ENCODE assay signal across 11 cellular contexts in genomic region chr17:49901460-49902331, GRCh38. TPM values are rescaled to one million over a fixed set of nuclear protein-coding genes. Genes with fewer than 3 reads are reported as not detected.
A peak's percentile ranks its signal among the peaks of the same experiment; 100 is the strongest.
DNase-seq lines count a peak whose midpoint lies in the region; ATAC-seq and TF ChIP-seq lines count a peak whose summit lies in the region.
"Had no signal": no experiment of that assay in that cellular context is flagged by ENCODE, and none has a peak within 500 bp of the region (broad histone marks: within the 10 kb centered on the region; RNA-seq: fewer than 3 reads in every experiment).

No MANE protein-coding gene starts in this region.

- H3K4me3 ChIP-seq in coronary artery (peak overlapping the region; percentile 43), testis (peak overlapping the region in 1 of 2 donors; percentile 26)
- no peak overlapping the region for H3K4me3 ChIP-seq in naive thymus-derived CD4-positive, alpha-beta T cell (ENCODE audit: low read length)
- H3K4me3 ChIP-seq: stomach had no signal

- 13 to 53% methylated on average over 6 to 39 of the region's 47 CpGs for WGBS in testis, 2 donors

- DNase-seq in ELF-1 (ENCODE audit: low read depth, low spot score) (peak; percentile 82), HuH-7 (ENCODE audit: low spot score) (peak; percentile 66), coronary artery (ENCODE audit: low spot score) (no peak), posterior cingulate gyrus (no peak), testis (no peak), cortex of kidney (lab: John Stamatoyannopoulos, UW) (no peak)
- DNase-seq in naive thymus-derived CD4-positive, alpha-beta T cell, result no peak
- DNase-seq: stomach had no signal

- peak overlapping the region in 1 of 10 donors; percentile 32 for H3K4me3 Mint-ChIP-seq in naive thymus-derived CD4-positive, alpha-beta T cell

- no peak overlapping the region for H3K27ac ChIP-seq in coronary artery
- no peak overlapping the region for H3K27ac ChIP-seq in naive thymus-derived CD4-positive, alpha-beta T cell (ENCODE audit: low read depth, low read length)
- H3K27ac ChIP-seq in testis, result no peak overlapping the region
- H3K27ac ChIP-seq: stomach had no signal

- peaks cover 5 to 18% of the 10 kb centered on the region in 2 donors for H3K27me3 ChIP-seq in naive thymus-derived CD4-positive, alpha-beta T cell (ENCODE audit: control insufficient read depth in 2 of 2, insufficient read depth in 2 of 2, low read length in 2 of 2)
- no peaks in the 10 kb centered on the region for H3K27me3 ChIP-seq in testis

- no peaks in the 10 kb centered on the region for H3K36me3 ChIP-seq in naive thymus-derived CD4-positive, alpha-beta T cell (ENCODE audit: control insufficient read depth in 2 of 3, insufficient read depth in 3 of 3, low read length in 3 of 3)
- no peaks in the 10 kb centered on the region for H3K36me3 ChIP-seq in testis (ENCODE audit: low read depth, missing control alignments)
- H3K36me3 ChIP-seq: stomach had no signal

- H3K9me3 Mint-ChIP-seq in naive thymus-derived CD4-positive, alpha-beta T cell, result no peaks in the 10 kb centered on the region

- no peak for TF ChIP-seq CTCF in coronary artery (IDR thresholded peaks at IDR 0.05)
- TF ChIP-seq CTCF in testis (IDR thresholded peaks at IDR 0.05), result no peak

- CTCF ChIA-PET in naive thymus-derived CD4-positive, alpha-beta T cell (lab: Charles Lee), result interaction anchor here (0.8 kb wide), 1 partner anchor 95 kb away, joined by 3 read pairs; no protein-coding TSS in a partner anchor

- no peaks in the 10 kb centered on the region for H3K9me3 ChIP-seq in naive thymus-derived CD4-positive, alpha-beta T cell (ENCODE audit: control insufficient read depth in 2 of 3, low read length in 3 of 3)
- no peaks in the 10 kb centered on the region for H3K9me3 ChIP-seq in testis
- H3K9me3 ChIP-seq: stomach had no signal

- H3K4me1 ChIP-seq in naive thymus-derived CD4-positive, alpha-beta T cell (ENCODE audit: control insufficient read depth in 2 of 2, insufficient read depth in 2 of 2, low read length in 2 of 2), result no peaks in the 10 kb centered on the region
- H3K4me1 ChIP-seq in testis, result peaks cover 2% of the 10 kb centered on the region

- peaks cover 57 to 71% (median 61%) of the 10 kb centered on the region in 5 donors for H3K27me3 Mint-ChIP-seq in naive thymus-derived CD4-positive, alpha-beta T cell

- peak overlapping the region in 1 of 9 donors; percentile 74 for H3K27ac Mint-ChIP-seq in naive thymus-derived CD4-positive, alpha-beta T cell

- ATAC-seq in naive thymus-derived CD4-positive, alpha-beta T cell, result peak; percentile 20

- H3K4me1 Mint-ChIP-seq in naive thymus-derived CD4-positive, alpha-beta T cell, result peaks cover 0 to 3% (median 0%) of the 10 kb centered on the region in 7 donors

- TF ChIP-seq POLR2A in testis (IDR thresholded peaks at IDR 0.05), result no peak

- POLR2A ChIA-PET in naive thymus-derived CD4-positive, alpha-beta T cell (lab: Charles Lee), result no interaction called here

- no peaks in the 10 kb centered on the region for H3K36me3 Mint-ChIP-seq in naive thymus-derived CD4-positive, alpha-beta T cell

- intact Hi-C loops in naive thymus-derived CD4-positive, alpha-beta T cell (cut with micrococcal nuclease), result no loop called here
- intact Hi-C loops in posterior cingulate gyrus (cut with DNase I) (no loop called here), testis (cut with DNase I; ENCODE audit: low total_unique reads) (no loop called here)

RNA-seq across cellular contexts. Expression of gene TAC4, which starts 53.8 kb away (rescaled TPM):
- not detected for total RNA-seq in naive thymus-derived CD4-positive, alpha-beta T cell
- not detected for polyA plus RNA-seq in naive thymus-derived CD4-positive, alpha-beta T cell
- total RNA-seq in testis, result not detected
- not detected for polyA plus RNA-seq in testis (ENCODE audit: insufficient read depth, low read depth, low replicate concordance)
- total RNA-seq: HT1080; myocyte; stomach; T-helper 2 cell treated with Interferon-gamma antibody and Interleukin-4, amounts not matched to agents 100 ng/mL and 5 ng/mL, for 36 hours had no signal
- polyA plus RNA-seq: stomach had no signal

Comparison
In these comparisons a context has a peak if more than half of its experiments do, and no peak if none do; other contexts are left out.
1. DNase-seq: peak in ELF-1 (single experiment) and HuH-7 (single experiment); none in coronary artery (single experiment), naive thymus-derived CD4-positive, alpha-beta T cell (0 of 9), posterior cingulate gyrus (0 of 10), testis (single experiment) and cortex of kidney (single experiment).